1 cellular context compared by ENCODE assay signal in genomic region chr5:124741711-124742496, GRCh38.
TF ChIP-seq lines count a peak whose summit lies in the region.

No MANE protein-coding gene starts in this region.

TF ChIP-seq in GM23338, 12 proteins besides CTCF, POLR2A, EP300 and RAD21 (continued from another document):
- no peak for TF ChIP-seq ZNF462 (CRISPR knock-in tag; IDR thresholded peaks at IDR 0.05)
- TF ChIP-seq REST (IDR thresholded peaks at IDR 0.05; ENCODE audit: unreplicated experiment): no peak
- TF ChIP-seq EZH2 (IDR thresholded peaks at IDR 0.05; ENCODE audit: low read depth, unreplicated experiment): no peak
- no peak for TF ChIP-seq ZNF331 (CRISPR knock-in tag; IDR thresholded peaks at IDR 0.05; ENCODE audit: low read depth)
- TF ChIP-seq EZH2phosphoT487 (IDR thresholded peaks at IDR 0.05; ENCODE audit: unreplicated experiment): no peak
- no peak for TF ChIP-seq ZNF114 (CRISPR knock-in tag; IDR thresholded peaks at IDR 0.05)
